29 cellular contexts compared by ENCODE assay signal in the genomic region with DNA sequence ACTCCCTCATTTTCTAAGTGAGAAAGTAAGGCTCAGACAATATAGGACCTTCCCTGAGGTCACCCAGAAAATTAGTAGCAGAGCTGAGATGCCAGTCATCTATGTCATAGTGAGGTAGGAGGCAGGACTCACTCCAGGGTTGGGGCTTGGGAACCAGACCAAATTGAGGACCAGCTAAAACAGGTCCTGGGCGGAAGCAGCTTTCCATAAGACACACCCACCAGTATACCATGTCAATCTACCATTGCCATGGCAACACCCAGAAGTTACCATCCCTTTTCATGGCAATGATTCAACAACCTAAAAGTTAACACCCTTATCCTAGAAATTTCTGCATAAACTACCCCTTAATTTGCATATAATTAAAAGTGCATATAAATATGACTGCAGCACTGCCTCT. TPM values are rescaled to one million over a fixed set of nuclear protein-coding genes. Genes with fewer than 3 reads are reported as not detected.
"Had no signal": no experiment of that assay in that cellular context is flagged by ENCODE, and none has a peak within 500 bp of the region (broad histone marks: within the 10 kb centered on the region; RNA-seq: fewer than 3 reads in every experiment).

No MANE protein-coding gene starts in this region.

- H3K9ac ChIP-seq: SK-N-SH had no signal

- FAIRE-seq: astrocyte had no signal

- H3K27ac Mint-ChIP-seq: activated CD4-positive, alpha-beta memory T cell treated with anti-CD3 and anti-CD28 coated beads, Interleukin-2, amount 10 ng/mL, durations not matched to agents 7 days and 5 days; activated CD4-positive, alpha-beta T cell treated with anti-CD3 and anti-CD28 coated beads for 36 hours; activated naive CD4-positive, alpha-beta T cell treated with anti-CD3 and anti-CD28 coated beads for 36 hours; activated naive CD8-positive, alpha-beta T cell; activated T-helper 17 cell treated with anti-CD3 and anti-CD28 coated beads, Interleukin-2, amount 50 U/mL, for 72 hours; brain had no signal

- H3K4me3 ChIP-seq: SJCRH30 had no signal

- H3K27ac ChIP-seq: SJCRH30, WERI-Rb-1 had no signal

- H3K4me1 Mint-ChIP-seq: activated CD4-positive, alpha-beta T cell treated with anti-CD3 and anti-CD28 coated beads for 36 hours; activated T-helper 17 cell treated with anti-CD3 and anti-CD28 coated beads, Interleukin-2, amount 50 U/mL, for 72 hours had no signal

- H3K9me3 Mint-ChIP-seq: activated CD4-positive, alpha-beta memory T cell treated with anti-CD3 and anti-CD28 coated beads, Interleukin-2, amount 10 ng/mL, durations not matched to agents 7 days and 5 days; activated naive CD4-positive, alpha-beta T cell treated with anti-CD3 and anti-CD28 coated beads for 36 hours; activated T-helper 17 cell treated with anti-CD3 and anti-CD28 coated beads, Interleukin-2, amount 50 U/mL, for 72 hours had no signal

- H3K9me3 ChIP-seq: SK-N-SH had no signal

- H3K4me3 Mint-ChIP-seq: activated CD4-positive, alpha-beta memory T cell treated with anti-CD3 and anti-CD28 coated beads, Interleukin-2, amount 10 ng/mL, durations not matched to agents 7 days and 5 days; activated CD4-positive, alpha-beta T cell treated with anti-CD3 and anti-CD28 coated beads for 36 hours; activated naive CD4-positive, alpha-beta T cell treated with anti-CD3 and anti-CD28 coated beads for 36 hours; activated naive CD8-positive, alpha-beta T cell; activated T-helper 17 cell treated with anti-CD3 and anti-CD28 coated beads, Interleukin-2, amount 50 U/mL, for 72 hours; brain had no signal

- DNase-seq: activated CD4-positive, alpha-beta memory T cell treated with anti-CD3 and anti-CD28 coated beads, Interleukin-2, amount 10 ng/mL, durations not matched to agents 7 days and 5 days; activated CD4-positive, alpha-beta T cell treated with anti-CD3 and anti-CD28 coated beads for 36 hours; activated CD4-positive, alpha-beta T cell treated with anti-CD3 and anti-CD28 coated beads, Interleukin-2, amount 50 U/mL, for 1 hour; activated gamma-delta T cell; activated naive CD4-positive, alpha-beta T cell treated with anti-CD3 and anti-CD28 coated beads for 36 hours; activated T-cell treated with anti-CD3 and anti-CD28 coated beads for 4 hours; activated T-cell treated with anti-CD3 and anti-CD28 coated beads, Interleukin-2, amount 50 U/mL, for 48 hours; cerebellar nuclear complex; Karpas-422; NCI-H1048; NCI-H146; NCI-H187 treated with DMSO at 0.1 percent for 48 hours; NCI-H2081 treated with DMSO at 0.1 percent for 48 hours; NCI-H446; NCI-H524; NCI-H774; Right ventricle myocardium superior; RPMI8226; SJCRH30; SK-N-SH; T-helper 1 cell had no signal

- ATAC-seq: activated CD4-positive, alpha-beta T cell treated with anti-CD3 and anti-CD28 coated beads for 36 hours; activated T-helper 17 cell treated with anti-CD3 and anti-CD28 coated beads, Interleukin-2, amount 50 U/mL, for 72 hours had no signal

- H3K4me1 ChIP-seq: SJCRH30 had no signal

- H3K36me3 ChIP-seq: SJCRH30, WERI-Rb-1 had no signal

- H3K4me2 ChIP-seq: SK-N-SH had no signal

RNA-seq across cellular contexts. Expression of a gene that starts 30.2 kb away (rescaled TPM):
- total RNA-seq: activated naive CD4-positive, alpha-beta T cell treated with anti-CD3 and anti-CD28 coated beads for 36 hours; astrocyte; cardiac septum; OCI-LY7; Right ventricle myocardium superior; SJCRH30; T-helper 2 cell treated with Interferon-gamma antibody and Interleukin-4, amounts not matched to agents 100 ng/mL and 5 ng/mL, for 36 hours had no signal
- polyA plus RNA-seq: SK-N-SH had no signal
